30 cellular contexts compared by ENCODE assay signal in genomic region chr12:50397122-50397650, GRCh38. TPM values are rescaled to one million over a fixed set of nuclear protein-coding genes. Genes with fewer than 3 reads are reported as not detected.
A peak's percentile ranks its signal among the peaks of the same experiment; 100 is the strongest.
DNase-seq lines count a peak whose midpoint lies in the region; TF ChIP-seq lines count a peak whose summit lies in the region.
"Had no signal": no experiment of that assay in that cellular context is flagged by ENCODE, and none has a peak within 500 bp of the region (broad histone marks: within the 10 kb centered on the region; RNA-seq: fewer than 3 reads in every experiment).

No MANE protein-coding gene starts in this region.

- POLR2A ChIA-PET in HEK293T (lab: Yijun Ruan, JAX): no interaction called here

- H3K4me3 Mint-ChIP-seq in chondrocyte (ENCODE audit: unreplicated experiment): no peak overlapping the region
- no peak overlapping the region for H3K4me3 Mint-ChIP-seq in glutamatergic neuron (ENCODE audit: unreplicated experiment)
- no peak overlapping the region for H3K4me3 Mint-ChIP-seq in activated naive CD4-positive, alpha-beta T cell treated with anti-CD3 and anti-CD28 coated beads for 36 hours
- H3K4me3 Mint-ChIP-seq: activated CD8-positive, alpha-beta T cell treated with anti-CD3 and anti-CD28 coated beads, Interleukin-2, amount 10 ng/mL, durations not matched to agents 7 days and 5 days; activated naive CD4-positive, alpha-beta T cell treated with anti-CD3 and anti-CD28 coated beads, Interleukin-2, amount 10 ng/mL, durations not matched to agents 7 days and 5 days; activated T-cell treated with anti-CD3 and anti-CD28 coated beads, Interleukin-2, amount 50 U/mL, for 24 hours; central memory CD8-positive, alpha-beta T cell; natural killer cell treated with Interleukin-12 subunit alpha and Interleukin-12 subunit beta and Interleukin-15 and Interleukin-18, amount 100 ng/mL, for 72 hours; T-cell had no signal

- H3K4me1 Mint-ChIP-seq in chondrocyte (ENCODE audit: low read depth) (peaks cover 25% of the 10 kb centered on the region), glutamatergic neuron (ENCODE audit: low read depth, unreplicated experiment) (peaks cover 2% of the 10 kb centered on the region)
- peaks cover 2% of the 10 kb centered on the region for H3K4me1 Mint-ChIP-seq in activated naive CD4-positive, alpha-beta T cell treated with anti-CD3 and anti-CD28 coated beads for 36 hours (ENCODE audit: low read depth)

- no peaks in the 10 kb centered on the region for H3K9me3 Mint-ChIP-seq in chondrocyte (ENCODE audit: low read depth)
- H3K9me3 Mint-ChIP-seq in glutamatergic neuron (ENCODE audit: unreplicated experiment): no peaks in the 10 kb centered on the region
- no peaks in the 10 kb centered on the region for H3K9me3 Mint-ChIP-seq in activated naive CD4-positive, alpha-beta T cell treated with anti-CD3 and anti-CD28 coated beads for 36 hours
- H3K9me3 Mint-ChIP-seq: activated naive CD4-positive, alpha-beta T cell treated with anti-CD3 and anti-CD28 coated beads, Interleukin-2, amount 10 ng/mL, durations not matched to agents 7 days and 5 days; activated T-cell treated with anti-CD3 and anti-CD28 coated beads, Interleukin-2, amount 50 U/mL, for 24 hours; central memory CD8-positive, alpha-beta T cell; natural killer cell treated with Interleukin-12 subunit alpha and Interleukin-12 subunit beta and Interleukin-15 and Interleukin-18, amount 100 ng/mL, for 72 hours; T-cell had no signal

- CTCF ChIA-PET in HEK293T (lab: Yijun Ruan, JAX): no interaction called here
- CTCF ChIA-PET in activated naive CD4-positive, alpha-beta T cell treated with anti-CD3 and anti-CD28 coated beads for 36 hours (lab: Charles Lee): interaction anchor here (0.6 kb wide), 1 partner anchor 558 kb away, joined by 3 read pairs; no protein-coding TSS in a partner anchor

- no peak for TF ChIP-seq CTCF in chondrocyte (IDR thresholded peaks at IDR 0.05)
- no peak for TF ChIP-seq CTCF in glutamatergic neuron (IDR thresholded peaks at IDR 0.05; ENCODE audit: partially characterized antibody, unreplicated experiment)

- H3K27ac Mint-ChIP-seq in chondrocyte (ENCODE audit: unreplicated experiment): peak overlapping the region; percentile 61
- H3K27ac Mint-ChIP-seq in glutamatergic neuron (ENCODE audit: unreplicated experiment): no peak overlapping the region
- H3K27ac Mint-ChIP-seq in activated naive CD4-positive, alpha-beta T cell treated with anti-CD3 and anti-CD28 coated beads for 36 hours: no peak overlapping the region
- H3K27ac Mint-ChIP-seq: activated CD8-positive, alpha-beta T cell treated with anti-CD3 and anti-CD28 coated beads, Interleukin-2, amount 10 ng/mL, durations not matched to agents 7 days and 5 days; activated naive CD4-positive, alpha-beta T cell treated with anti-CD3 and anti-CD28 coated beads, Interleukin-2, amount 10 ng/mL, durations not matched to agents 7 days and 5 days; activated T-cell treated with anti-CD3 and anti-CD28 coated beads, Interleukin-2, amount 50 U/mL, for 24 hours; natural killer cell treated with Interleukin-12 subunit alpha and Interleukin-12 subunit beta and Interleukin-15 and Interleukin-18, amount 100 ng/mL, for 72 hours; T-cell had no signal

- intact Hi-C loops in activated naive CD4-positive, alpha-beta T cell treated with anti-CD3 and anti-CD28 coated beads for 36 hours (cut with micrococcal nuclease): no loop called here

- DNase-seq in CD1c-positive myeloid dendritic cell (ENCODE audit: extremely low spot score) (peak; percentile 30), HEK293T (ENCODE audit: extremely low spot score) (no peak), chondrocyte (ENCODE audit: low spot score) (no peak), hepatic stellate cell (ENCODE audit: low spot score) (peak; percentile 26), occipital lobe (lab: John Stamatoyannopoulos, UW) (no peak), glutamatergic neuron (no peak)
- no peak for DNase-seq in stimulated activated CD8-positive, alpha-beta memory T cell treated with anti-CD3 and anti-CD28 coated beads, Interleukin-4, amount 100 ng/mL, for 48 hours
- no peak for DNase-seq in activated naive CD4-positive, alpha-beta T cell treated with anti-CD3 and anti-CD28 coated beads for 36 hours
- DNase-seq: ACHN; activated CD4-positive, CD25-positive, alpha-beta regulatory T cell treated with anti-CD3 and anti-CD28 coated beads, Interleukin-2, amount 50 U/mL, for 72 hours; activated CD8-positive, alpha-beta T cell treated with anti-CD3 and anti-CD28 coated beads, Interleukin-2, amount 10 ng/mL, durations not matched to agents 7 days and 5 days; activated naive CD4-positive, alpha-beta T cell treated with anti-CD3 and anti-CD28 coated beads, Interleukin-2, amount 10 ng/mL, durations not matched to agents 7 days and 5 days; activated T-cell treated with anti-CD3 and anti-CD28 coated beads, Interleukin-2, amount 50 U/mL, for 24 hours; C1 segment of cervical spinal cord; DMS153; effector CD8-positive, alpha-beta T cell; esophagus squamous epithelium; GF-D8; heart left ventricle; KG1; left ventricle myocardium inferior; NCI-H187 treated with DMSO at 0.1 percent for 48 hours; NCI-H774; SIG-M5; sigmoid colon; T-cell had no signal

- no peaks in the 10 kb centered on the region for H3K36me3 Mint-ChIP-seq in chondrocyte (ENCODE audit: low read depth)
- H3K36me3 Mint-ChIP-seq in glutamatergic neuron (ENCODE audit: unreplicated experiment): no peaks in the 10 kb centered on the region
- H3K36me3 Mint-ChIP-seq in activated naive CD4-positive, alpha-beta T cell treated with anti-CD3 and anti-CD28 coated beads for 36 hours (ENCODE audit: low read depth): peaks cover 7% of the 10 kb centered on the region
- H3K36me3 Mint-ChIP-seq: T-cell had no signal

- H3K27me3 Mint-ChIP-seq in chondrocyte (ENCODE audit: low read depth) (no peaks in the 10 kb centered on the region), glutamatergic neuron (ENCODE audit: unreplicated experiment) (peaks cover 3% of the 10 kb centered on the region)
- H3K27me3 Mint-ChIP-seq in activated naive CD4-positive, alpha-beta T cell treated with anti-CD3 and anti-CD28 coated beads for 36 hours (ENCODE audit: low read depth): peaks cover 2% of the 10 kb centered on the region

TF ChIP-seq in HEK293T, 16 proteins besides CTCF, POLR2A, EP300 and RAD21:
- TF ChIP-seq NFRKB (IDR thresholded peaks at IDR 0.05): no peak
- TF ChIP-seq ZNF384 (IDR thresholded peaks at IDR 0.05): 0 out of 2 replicates have a peak, but pooled peaks have one; percentile 5

RNA-seq across cellular contexts. Expression of gene FAM186A, which starts 0.8 kb away (rescaled TPM):
- not detected in 3 replicates for total RNA-seq in chondrocyte
- total RNA-seq in occipital lobe: not detected
- total RNA-seq in glutamatergic neuron (ENCODE audit: unreplicated experiment): not detected
- not detected for total RNA-seq in activated naive CD4-positive, alpha-beta T cell treated with anti-CD3 and anti-CD28 coated beads for 36 hours
- total RNA-seq: activated CD8-positive, alpha-beta T cell treated with anti-CD3 and anti-CD28 coated beads, Interleukin-2, amount 10 ng/mL, durations not matched to agents 7 days and 5 days; esophagus squamous epithelium; heart left ventricle; left ventricle myocardium inferior; natural killer cell treated with Interleukin-12 subunit alpha and Interleukin-12 subunit beta and Interleukin-15 and Interleukin-18, amount 100 ng/mL, for 72 hours; sigmoid colon; subcutaneous adipose tissue; T-cell; urinary bladder had no signal

RNA-seq across cellular contexts. Expression of gene LARP4, which starts 3.5 kb away (rescaled TPM):
- total RNA-seq in chondrocyte (38.9 to 40.4 TPM (median 39.2 TPM) in 3 replicates), occipital lobe (147 TPM), glutamatergic neuron (ENCODE audit: unreplicated experiment) (33.8 TPM)
- total RNA-seq in activated naive CD4-positive, alpha-beta T cell treated with anti-CD3 and anti-CD28 coated beads for 36 hours: 10 to 100 TPM; 44.7 to 44.9 TPM

Comparison
In these comparisons a context has a peak if more than half of its experiments do, and no peak if none do; other contexts are left out.
1. DNase-seq: peak in CD1c-positive myeloid dendritic cell (single experiment) and hepatic stellate cell (single experiment); none in HEK293T (single experiment), chondrocyte (single experiment), occipital lobe (single experiment), stimulated activated CD8-positive, alpha-beta memory T cell treated with anti-CD3 and anti-CD28 coated beads, Interleukin-4, amount 100 ng/mL, for 48 hours (single experiment), glutamatergic neuron (single experiment) and activated naive CD4-positive, alpha-beta T cell treated with anti-CD3 and anti-CD28 coated beads for 36 hours (single experiment).